9 cellular contexts compared by ENCODE assay signal in the genomic region with DNA sequence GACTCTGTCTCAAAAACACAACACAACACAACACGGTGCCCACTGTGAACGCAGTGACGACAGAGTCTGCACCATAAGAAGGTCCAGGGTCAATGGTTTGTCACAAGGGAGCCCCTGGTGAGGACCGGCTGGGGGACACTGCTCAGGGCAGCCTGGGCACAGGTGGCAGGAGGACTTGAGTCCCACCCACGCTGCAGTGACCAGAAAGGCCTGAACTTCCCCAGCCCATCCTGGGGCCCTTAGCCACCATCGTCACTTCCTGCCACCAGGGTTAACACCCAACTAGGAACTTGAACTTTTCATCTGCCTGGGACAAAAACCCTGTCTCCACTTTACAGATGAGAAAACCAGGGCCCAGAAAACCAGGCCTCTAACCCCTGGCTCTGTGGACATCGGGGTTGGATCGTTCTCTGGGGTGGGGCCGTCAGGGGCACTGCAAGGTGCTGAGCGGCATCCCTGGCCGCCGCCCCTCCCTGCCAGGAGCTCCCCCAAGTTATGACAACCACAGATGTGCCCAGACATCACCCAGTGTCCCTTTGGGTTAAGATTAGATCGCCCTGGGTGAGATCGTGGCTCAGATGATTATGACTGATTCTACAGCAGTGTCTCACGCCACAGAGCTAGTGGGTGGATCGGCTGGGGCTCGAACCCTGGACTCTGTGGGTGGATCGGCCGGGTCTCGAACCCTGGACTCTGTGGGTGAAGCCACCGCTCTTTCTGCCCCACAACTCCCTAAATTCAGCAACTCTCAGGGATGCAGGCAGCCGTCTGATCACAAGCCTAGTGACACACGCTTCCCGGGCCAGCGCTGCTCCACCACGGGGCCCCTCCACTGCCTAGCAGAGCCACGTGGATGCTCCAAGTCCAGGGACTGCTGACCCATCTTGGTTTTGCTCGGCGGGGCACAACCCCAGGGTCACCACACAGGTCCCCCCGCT. TPM values are rescaled to one million over a fixed set of nuclear protein-coding genes. Genes with fewer than 3 reads are reported as not detected.
DNase-seq lines count a peak whose midpoint lies in the region; ATAC-seq and TF ChIP-seq lines count a peak whose summit lies in the region.
"Had no signal": no experiment of that assay in that cellular context is flagged by ENCODE, and none has a peak within 500 bp of the region (broad histone marks: within the 10 kb centered on the region; RNA-seq: fewer than 3 reads in every experiment).

No MANE protein-coding gene starts in this region.

- peak overlapping the region; percentile 79 for H3K9ac ChIP-seq in Karpas-422 (ENCODE audit: low read length)

- H3K27me3 ChIP-seq in Karpas-422 (ENCODE audit: low read length) = no peaks in the 10 kb centered on the region

- ATAC-seq in memory B cell (ENCODE audit: low read depth) (peak; percentile 26), HG03520 (IDR thresholded peaks at IDR 0.05; ENCODE audit: unreplicated experiment) (no peak), GM21381 (IDR thresholded peaks at IDR 0.05; ENCODE audit: unreplicated experiment) (no peak), GM19328 (IDR thresholded peaks at IDR 0.05; ENCODE audit: unreplicated experiment) (no peak), sciatic nerve (no peak)

- H3K4me3 ChIP-seq in Karpas-422 (ENCODE audit: low read length) = no peak overlapping the region

- no peak overlapping the region for H3K4me2 ChIP-seq in Karpas-422 (ENCODE audit: low read depth, low read length, poor library complexity, severe bottlenecking)

- H3K36me3 ChIP-seq in Karpas-422 (ENCODE audit: insufficient read depth, low read length) = peaks cover 50% of the 10 kb centered on the region

- no peaks in the 10 kb centered on the region for H3K9me2 ChIP-seq in Karpas-422 (replicated peaks; ENCODE audit: insufficient read depth, low read length)

- DNase-seq in CD14-positive monocyte (ENCODE audit: low spot score) (peak; percentile 82), Karpas-422 (no peak), memory B cell (ENCODE audit: low spot score in 2 of 2) (no peak), sciatic nerve (ENCODE audit: low spot score) (no peak)
- DNase-seq in activated T-cell treated with anti-CD3 and anti-CD28 coated beads, Interleukin-2, amount 50 U/mL, for 24 hours = peak; percentile 65
- DNase-seq: DMS79 had no signal

- H4K20me1 ChIP-seq in Karpas-422 (ENCODE audit: insufficient read depth, low read depth, low read length) = peaks cover 9% of the 10 kb centered on the region; the same call in 1 of the 2 replicates

- H3K36me3 Mint-ChIP-seq in CD14-positive monocyte (peaks cover 59 to 78% of the 10 kb centered on the region in 2 donors), memory B cell (peaks cover 21% of the 10 kb centered on the region)
- peaks cover 82% of the 10 kb centered on the region for H3K36me3 Mint-ChIP-seq in activated T-cell treated with anti-CD3 and anti-CD28 coated beads, Interleukin-2, amount 50 U/mL, for 24 hours (ENCODE audit: low read depth)

- H3K27ac ChIP-seq in Karpas-422 (ENCODE audit: low read length) = peak overlapping the region; percentile 99

- peak overlapping the region; percentile 96 to 97 for H3K4me3 Mint-ChIP-seq in CD14-positive monocyte
- peak overlapping the region; percentile 96 for H3K4me3 Mint-ChIP-seq in activated T-cell treated with anti-CD3 and anti-CD28 coated beads, Interleukin-2, amount 50 U/mL, for 24 hours
- H3K4me3 Mint-ChIP-seq in memory B cell = peak overlapping the region; percentile 95

- intact Hi-C loops in CD14-positive monocyte (cut with micrococcal nuclease) = loop anchor here in 1 of 2 donors (1.0 kb wide), 1 partner anchor 8 kb away; no protein-coding TSS in a partner anchor
- intact Hi-C loops in sciatic nerve (cut with DNase I) = no loop called here

- H3K27me3 Mint-ChIP-seq in CD14-positive monocyte (ENCODE audit: low read depth in 3 of 3) (peaks cover 0 to 5% (median 0%) of the 10 kb centered on the region in 3 donors), memory B cell (no peaks in the 10 kb centered on the region)
- H3K27me3 Mint-ChIP-seq in activated T-cell treated with anti-CD3 and anti-CD28 coated beads, Interleukin-2, amount 50 U/mL, for 24 hours = no peaks in the 10 kb centered on the region

- H3K4me1 Mint-ChIP-seq in CD14-positive monocyte (peaks cover 49% of the 10 kb centered on the region), memory B cell (peaks cover 45% of the 10 kb centered on the region)
- H3K4me1 Mint-ChIP-seq in activated T-cell treated with anti-CD3 and anti-CD28 coated beads, Interleukin-2, amount 50 U/mL, for 24 hours (ENCODE audit: low read depth) = peaks cover 60% of the 10 kb centered on the region

- no peak overlapping the region for H2AFZ ChIP-seq in Karpas-422 (ENCODE audit: low read length)

- peaks cover 51% of the 10 kb centered on the region for H3K4me1 ChIP-seq in Karpas-422 (ENCODE audit: low read length)

- H3K9me3 ChIP-seq in Karpas-422 (ENCODE audit: low read length) = no peaks in the 10 kb centered on the region

- H3K9me3 Mint-ChIP-seq in CD14-positive monocyte (peaks cover 0 to 3% (median 0%) of the 10 kb centered on the region in 7 donors), memory B cell (no peaks in the 10 kb centered on the region)
- H3K9me3 Mint-ChIP-seq in activated T-cell treated with anti-CD3 and anti-CD28 coated beads, Interleukin-2, amount 50 U/mL, for 24 hours = no peaks in the 10 kb centered on the region

- H3K27ac Mint-ChIP-seq in CD14-positive monocyte = peak overlapping the region; percentile 98 to 100 (median 100)
- H3K27ac Mint-ChIP-seq in activated T-cell treated with anti-CD3 and anti-CD28 coated beads, Interleukin-2, amount 50 U/mL, for 24 hours = peak overlapping the region; percentile 98
- peak overlapping the region; percentile 98 for H3K27ac Mint-ChIP-seq in memory B cell

- no peak for TF ChIP-seq CTCF in CD14-positive monocyte (IDR thresholded peaks at IDR 0.05)

- H3K79me2 ChIP-seq in Karpas-422 (ENCODE audit: low read length) = peaks cover 55% of the 10 kb centered on the region

RNA-seq across cellular contexts. Expression of a gene that starts 14.0 kb away (rescaled TPM):
- polyA plus RNA-seq in CD14-positive monocyte = 10 to 100 TPM; 60.5 to 96.3 TPM
- 153 and 219 TPM in 2 replicates for total RNA-seq in Karpas-422 (2014; rRNA removed; shearing (Covaris generic); ENCODE audit: low replicate concordance)
- total RNA-seq in sciatic nerve = 54.0 TPM

RNA-seq across cellular contexts. Expression of a gene that starts 14.6 kb away (rescaled TPM):
- under 1 TPM; 0.41 to 0.80 TPM for polyA plus RNA-seq in CD14-positive monocyte
- 285 and 487 TPM in 2 replicates for total RNA-seq in Karpas-422 (2014; rRNA removed; shearing (Covaris generic); ENCODE audit: low replicate concordance)
- 37.8 TPM for total RNA-seq in sciatic nerve

RNA-seq across cellular contexts. Expression of a gene that starts 31.1 kb away (rescaled TPM):
- 10 to 100 TPM; 16.9 to 21.8 TPM for polyA plus RNA-seq in CD14-positive monocyte
- total RNA-seq in Karpas-422 (2014; rRNA removed; shearing (Covaris generic); ENCODE audit: low replicate concordance) = 526 and 862 TPM in 2 replicates
- 140 TPM for total RNA-seq in sciatic nerve

Comparison
In these comparisons a context has a peak if more than half of its experiments do, and no peak if none do; other contexts are left out.
1. DNase-seq: peak in CD14-positive monocyte (single experiment) and activated T-cell treated with anti-CD3 and anti-CD28 coated beads, Interleukin-2, amount 50 U/mL, for 24 hours (single experiment); none in Karpas-422 (single experiment), memory B cell (0 of 2) and sciatic nerve (single experiment).
2. Peak in every context shown above with its lines, with median percentiles within 50 percentile points of each other: H3K27ac Mint-ChIP-seq and H3K4me3 Mint-ChIP-seq.